In the genomic region with DNA sequence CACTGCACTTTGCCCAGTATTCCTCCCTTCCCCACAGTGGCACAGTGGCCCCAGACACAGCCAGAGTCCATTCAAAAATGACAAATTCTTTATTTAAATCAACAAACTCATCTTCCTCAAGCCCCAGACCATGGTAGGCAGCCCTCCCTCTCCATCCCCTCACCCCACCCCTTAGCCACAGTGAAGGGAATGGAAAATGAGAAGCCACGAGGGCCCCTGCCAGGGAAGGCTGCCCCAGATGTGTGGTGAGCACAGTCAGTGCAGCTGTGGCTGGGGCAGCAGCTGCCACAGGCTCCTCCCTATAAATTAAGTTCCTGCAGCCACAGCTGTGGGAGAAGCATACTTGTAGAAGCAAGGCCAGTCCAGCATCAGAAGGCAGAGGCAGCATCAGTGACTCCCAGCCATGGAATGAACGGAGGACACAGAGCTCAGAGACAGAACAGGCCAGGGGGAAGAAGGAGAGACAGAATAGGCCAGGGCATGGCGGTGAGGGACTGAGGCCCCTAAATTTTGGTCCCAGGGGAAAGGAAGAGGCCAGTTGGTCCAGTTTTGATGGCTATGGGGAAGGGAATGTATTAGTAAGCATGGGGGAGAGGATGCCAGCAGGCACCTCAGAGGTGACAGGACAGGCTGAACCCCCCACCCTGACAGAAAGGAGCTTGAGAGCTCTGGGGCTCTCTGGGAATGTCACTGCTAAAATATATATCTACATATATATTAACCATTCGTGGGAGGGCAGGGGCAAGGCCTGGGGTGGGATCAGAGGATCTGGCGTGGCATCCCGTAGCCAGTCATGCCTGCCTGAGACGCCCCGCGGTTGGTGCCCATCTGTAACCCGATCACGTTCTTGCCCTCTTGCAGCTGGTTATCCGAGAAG, we compare ENCODE assay signal across 10 cellular contexts. TPM values are rescaled to one million over a fixed set of nuclear protein-coding genes. Genes with fewer than 3 reads are reported as not detected.
DNase-seq lines count a peak whose midpoint lies in the region; ATAC-seq and TF ChIP-seq lines count a peak whose summit lies in the region.
"Had no signal": no experiment of that assay in that cellular context is flagged by ENCODE, and none has a peak within 500 bp of the region (broad histone marks: within the 10 kb centered on the region; RNA-seq: fewer than 3 reads in every experiment).

No MANE protein-coding gene starts in this region.

- H3K9me3 ChIP-seq in MG63 (no peaks in the 10 kb centered on the region), neural progenitor cell (ENCODE audit: low read depth) (no peaks in the 10 kb centered on the region)
- H3K9me3 ChIP-seq: suprapubic skin had no signal

- POLR2A ChIA-PET in MCF 10A (lab: Yijun Ruan, JAX) = no interaction called here

- BruUV-seq in MCF 10A (replicated peaks; lab: Mats Ljungman, UMichigan) = TSS peak; percentile 16

- no peaks in the 10 kb centered on the region for H4K20me1 ChIP-seq in neural progenitor cell (ENCODE audit: low read depth)

- CTCF ChIA-PET in MCF 10A (lab: Yijun Ruan, JAX) = interaction anchor here (0.7 to 52.4 kb wide), 6 partner anchors 25 to 129 kb away, joined by 3 to 1675 read pairs (median 10); no protein-coding TSS in a partner anchor

- H3K9ac ChIP-seq in neural progenitor cell = no peak overlapping the region

- no peak overlapping the region for H3K4me2 ChIP-seq in neural progenitor cell

- H3K36me3 ChIP-seq in MG63 (peaks cover 82% of the 10 kb centered on the region), neural progenitor cell (no peaks in the 10 kb centered on the region)

- H2AFZ ChIP-seq in neural progenitor cell (replicated peaks) = no peak overlapping the region

- no peak for ATAC-seq in HG03432 (IDR thresholded peaks at IDR 0.05; ENCODE audit: unreplicated experiment)
- ATAC-seq in GM21825 (IDR thresholded peaks at IDR 0.05; ENCODE audit: unreplicated experiment) = no peak
- no peak for ATAC-seq in HG02763 (IDR thresholded peaks at IDR 0.05; ENCODE audit: unreplicated experiment)

- peaks cover 21% of the 10 kb centered on the region for H3F3A ChIP-seq in neural progenitor cell (ENCODE audit: low read depth)

- no peak for DNase-seq in CD14-positive monocyte (ENCODE audit: low spot score)
- peak; percentile 14 for DNase-seq in MG63
- no peak for DNase-seq in MCF 10A (ENCODE audit: unreplicated experiment)
- DNase-seq in neural progenitor cell (ENCODE audit: low spot score) = no peak
- no peak for DNase-seq in NCI-H748 treated with DMSO at 0.1 percent for 48 hours (lab: John Stamatoyannopoulos, UW)

- H3K4me3 ChIP-seq in MG63 (no peak overlapping the region), neural progenitor cell (no peak overlapping the region)
- H3K4me3 ChIP-seq: suprapubic skin had no signal

- no peak overlapping the region for H3K4me3 Mint-ChIP-seq in CD14-positive monocyte
- no peak overlapping the region for H3K4me3 Mint-ChIP-seq in MCF 10A (ENCODE audit: unreplicated experiment)
- no peak overlapping the region for H3K4me3 Mint-ChIP-seq in neural progenitor cell

- H3K27me3 Mint-ChIP-seq in CD14-positive monocyte (ENCODE audit: low read depth in 3 of 3) (peaks cover 1 to 4% (median 1%) of the 10 kb centered on the region in 3 donors), MCF 10A (ENCODE audit: insufficient read depth, unreplicated experiment) (no peaks in the 10 kb centered on the region), neural progenitor cell (ENCODE audit: insufficient read depth, low read depth) (peaks cover 14% of the 10 kb centered on the region)

- H3K4me1 Mint-ChIP-seq in CD14-positive monocyte (peaks cover 31% of the 10 kb centered on the region), MCF 10A (ENCODE audit: insufficient read depth, unreplicated experiment) (peaks cover 71% of the 10 kb centered on the region), neural progenitor cell (peaks cover 26% of the 10 kb centered on the region)

- H3K27ac Mint-ChIP-seq in CD14-positive monocyte = peak overlapping the region in 6 of 7 donors; percentile 33 to 88 (median 76)
- H3K27ac Mint-ChIP-seq in MCF 10A (ENCODE audit: low read depth, unreplicated experiment) = peak overlapping the region; percentile 92
- H3K27ac Mint-ChIP-seq in neural progenitor cell = peak overlapping the region; percentile 50

- H3K36me3 Mint-ChIP-seq in CD14-positive monocyte = peaks cover 77 to 86% of the 10 kb centered on the region in 2 donors
- peaks cover 63% of the 10 kb centered on the region for H3K36me3 Mint-ChIP-seq in MCF 10A (ENCODE audit: insufficient read depth, unreplicated experiment)
- peaks cover 2% of the 10 kb centered on the region for H3K36me3 Mint-ChIP-seq in neural progenitor cell

- no peaks in the 10 kb centered on the region for H3K79me2 ChIP-seq in neural progenitor cell (ENCODE audit: low read depth)

- no peak overlapping the region for H3K27ac ChIP-seq in neural progenitor cell
- H3K27ac ChIP-seq: suprapubic skin had no signal

- H3K27me3 ChIP-seq in MG63 = no peaks in the 10 kb centered on the region
- H3K27me3 ChIP-seq in neural progenitor cell = peaks cover 2% of the 10 kb centered on the region
- H3K27me3 ChIP-seq: suprapubic skin had no signal

- intact Hi-C loops in CD14-positive monocyte (cut with micrococcal nuclease) (no loop called here), MCF 10A (cut with micrococcal nuclease) (no loop called here)

- H3K4me1 ChIP-seq in neural progenitor cell = peaks cover 28% of the 10 kb centered on the region

- no peak for TF ChIP-seq CTCF in CD14-positive monocyte (IDR thresholded peaks at IDR 0.05)
- no peak for TF ChIP-seq CTCF in MCF 10A (IDR thresholded peaks at IDR 0.05; ENCODE audit: unreplicated experiment)
- TF ChIP-seq CTCF in neural progenitor cell (IDR thresholded peaks at IDR 0.05) = no peak

- no peaks in the 10 kb centered on the region for H3K9me3 Mint-ChIP-seq in CD14-positive monocyte
- H3K9me3 Mint-ChIP-seq in MCF 10A (ENCODE audit: unreplicated experiment) = no peaks in the 10 kb centered on the region
- no peaks in the 10 kb centered on the region for H3K9me3 Mint-ChIP-seq in neural progenitor cell

RNA-seq across cellular contexts. Expression of a gene that starts 7.0 kb away (rescaled TPM):
- 1,000 to 10,000 TPM in 1 of 2 donors, 100 to 1,000 TPM in 1; 918 to 1,259 TPM for polyA plus RNA-seq in CD14-positive monocyte
- 651 and 1,079 TPM in 2 replicates for total RNA-seq in MG63 (2014; rRNA removed; shearing (Covaris generic); ENCODE audit: low replicate concordance)
- total RNA-seq in MCF 10A (2022) (464 and 483 TPM in 2 replicates), neural progenitor cell (ENCODE audit: low replicate concordance) (3.9 and 12.1 TPM in 2 replicates)

RNA-seq across cellular contexts. Expression of a gene that starts 18.3 kb away (rescaled TPM):
- under 1 TPM in 1 of 2 donors, not detected in 1; 0.12 TPM for polyA plus RNA-seq in CD14-positive monocyte
- total RNA-seq in MG63 (2014; rRNA removed; shearing (Covaris generic); ENCODE audit: low replicate concordance) = 0.10 and 0.39 TPM in 2 replicates
- total RNA-seq in MCF 10A (2022) (0.32 and 0.40 TPM in 2 replicates), neural progenitor cell (ENCODE audit: low replicate concordance) (not detected in 2 replicates)

RNA-seq across cellular contexts. Expression of a gene that starts 27.1 kb away (rescaled TPM):
- polyA plus RNA-seq in CD14-positive monocyte = not detected
- total RNA-seq in MG63 (2014; rRNA removed; shearing (Covaris generic); ENCODE audit: low replicate concordance) = not detected in 2 replicates
- total RNA-seq in MCF 10A (2022) (0.25 and 0.44 TPM in 2 replicates), neural progenitor cell (ENCODE audit: low replicate concordance) (3.3 and 9.1 TPM in 2 replicates)
- total RNA-seq: dermis microvascular lymphatic vessel endothelial cell had no signal

RNA-seq across cellular contexts. Expression of a gene that starts 35.8 kb away (rescaled TPM):
- polyA plus RNA-seq in CD14-positive monocyte = not detected
- total RNA-seq in MG63 (2014; rRNA removed; shearing (Covaris generic); ENCODE audit: low replicate concordance) = not detected in 2 replicates
- total RNA-seq in MCF 10A (2022) (not detected in 2 replicates), neural progenitor cell (ENCODE audit: low replicate concordance) (not detected in 2 replicates)
- total RNA-seq: dermis microvascular lymphatic vessel endothelial cell, suprapubic skin had no signal

RNA-seq across cellular contexts. Expression of a gene that starts 55.8 kb away (rescaled TPM):
- not detected for polyA plus RNA-seq in CD14-positive monocyte
- total RNA-seq in MG63 (2014; rRNA removed; shearing (Covaris generic); ENCODE audit: low replicate concordance) = not detected in 2 replicates
- total RNA-seq in MCF 10A (2022) = not detected in 2 replicates
- not detected in 2 replicates for total RNA-seq in neural progenitor cell (ENCODE audit: low replicate concordance)
- total RNA-seq: dermis microvascular lymphatic vessel endothelial cell had no signal

Comparison
In these comparisons a context has a peak if more than half of its experiments do, and no peak if none do; other contexts are left out.
1. RNA of a gene that starts 7.0 kb away (total RNA-seq): 651 to 1,079 TPM in MG63 and 464 to 483 TPM in MCF 10A; 3.9 to 12.1 TPM in neural progenitor cell; every median in the first group is over 10 times any median in the second.
2. Peak in every context shown above with its lines, with median percentiles within 50 percentile points of each other: H3K27ac Mint-ChIP-seq.